Comparison of ENCODE assay signal across 1 cellular context in the genomic region with DNA sequence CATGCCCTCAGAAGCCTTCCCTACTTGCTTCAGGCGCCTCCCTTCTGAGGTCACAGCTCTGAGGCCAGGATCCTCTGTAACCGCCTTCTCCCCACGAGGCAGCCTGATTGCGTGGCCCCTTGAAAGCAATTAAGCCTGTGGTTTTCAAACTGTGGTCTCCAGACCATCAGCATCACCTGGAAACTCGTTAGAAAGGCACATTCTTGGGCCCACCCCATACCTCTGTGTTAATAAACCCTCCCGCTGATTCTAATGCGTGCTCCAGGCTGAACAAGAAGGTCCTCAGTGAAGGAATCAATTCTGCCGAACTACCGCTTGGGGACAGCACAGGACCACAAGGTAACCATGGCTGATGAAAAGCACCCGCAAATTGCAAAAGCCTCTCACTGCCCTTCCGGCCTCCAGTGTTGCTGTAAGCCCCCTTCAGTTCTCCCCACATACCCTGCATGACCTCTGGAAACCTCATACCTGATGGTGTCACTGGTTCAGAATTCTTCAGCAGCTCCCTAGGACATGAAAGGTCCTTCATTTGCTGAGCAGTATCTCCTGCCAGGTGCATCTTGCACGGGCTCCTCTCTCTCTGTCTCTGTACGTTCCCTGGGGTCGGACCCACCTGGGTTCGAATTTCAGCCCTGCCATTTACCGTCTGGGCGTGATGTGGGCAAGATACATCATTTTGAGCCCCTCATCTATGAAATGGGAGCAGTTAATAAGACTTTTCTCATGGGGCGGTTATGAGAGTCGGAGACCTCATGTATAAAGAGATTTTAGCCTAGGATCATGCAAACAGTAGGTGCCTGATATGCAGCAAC.
TF ChIP-seq lines count a peak whose summit lies in the region.

No MANE protein-coding gene starts in this region.

TF ChIP-seq in HepG2, 621 proteins besides CTCF, POLR2A, EP300 and RAD21 (continued from another document and continues in another):
- TF ChIP-seq EHMT2 (IDR thresholded peaks at IDR 0.05; ENCODE audit: borderline replicate concordance, low read depth, low read length) (no peak), ZFP36 (IDR thresholded peaks at IDR 0.05; ENCODE audit: borderline replicate concordance, low read depth, low read length, partially characterized antibody) (peak; percentile 70), ZNF7 (CRISPR knock-in tag; IDR thresholded peaks at IDR 0.05) (peak; percentile 77), ZC3H4 (CRISPR knock-in tag; IDR thresholded peaks at IDR 0.05; ENCODE audit: borderline replicate concordance) (peak; percentile 78; the same call in 1 of the 2 replicates), NFE2L1 (CRISPR knock-in tag; IDR thresholded peaks at IDR 0.05; ENCODE audit: borderline replicate concordance) (no peak), ADNP (CRISPR knock-in tag; IDR thresholded peaks at IDR 0.05) (no peak), TEAD3 (CRISPR knock-in tag; optimal IDR thresholded peaks at IDR 0.05; ENCODE audit: borderline replicate concordance) (peak; percentile 88), IRX3 (CRISPR knock-in tag; IDR thresholded peaks at IDR 0.05; ENCODE audit: borderline replicate concordance, low read depth) (no peak), SCMH1 (CRISPR knock-in tag; IDR thresholded peaks at IDR 0.05; ENCODE audit: borderline replicate concordance) (no peak), JDP2 (CRISPR knock-in tag; IDR thresholded peaks at IDR 0.05; ENCODE audit: borderline replicate concordance) (no peak), SP5 (CRISPR knock-in tag; IDR thresholded peaks at IDR 0.05; ENCODE audit: borderline replicate concordance, low read depth) (peak; percentile 57; the same call in 1 of the 2 replicates), MAFG (CRISPR knock-in tag; IDR thresholded peaks at IDR 0.05) (no peak), TEF (CRISPR knock-in tag; IDR thresholded peaks at IDR 0.05) (0 out of 2 replicates have a peak, but pooled peaks have one; percentile 14), ZNF318 (CRISPR knock-in tag; IDR thresholded peaks at IDR 0.05) (no peak), FOXJ3 (CRISPR knock-in tag; IDR thresholded peaks at IDR 0.05; ENCODE audit: borderline replicate concordance) (peak; percentile 86), PAF1 (CRISPR knock-in tag; IDR thresholded peaks at IDR 0.05) (no peak), HOXD1 (CRISPR knock-in tag; IDR thresholded peaks at IDR 0.05) (0 out of 2 replicates have a peak, but pooled peaks have one; percentile 33), NFYC (CRISPR knock-in tag; IDR thresholded peaks at IDR 0.05) (peak; percentile 50; the same call in 1 of the 2 replicates), FLYWCH1 (CRISPR knock-in tag; IDR thresholded peaks at IDR 0.05) (no peak), ZNF883 (CRISPR knock-in tag; IDR thresholded peaks at IDR 0.05; ENCODE audit: not compliant biosample characterization) (no peak), MNT (IDR thresholded peaks at IDR 0.05) (no peak), NFKBIZ (CRISPR knock-in tag; IDR thresholded peaks at IDR 0.05) (peak; percentile 97; the same call in 1 of the 2 replicates), MIER3 (CRISPR knock-in tag; IDR thresholded peaks at IDR 0.05; ENCODE audit: borderline replicate concordance) (peak; percentile 96), ZFP36L1 (CRISPR knock-in tag; IDR thresholded peaks at IDR 0.05) (peak; percentile 87; the same call in 1 of the 2 replicates), PHB2 (IDR thresholded peaks at IDR 0.05; ENCODE audit: partially characterized antibody) (no peak), MAZ (IDR thresholded peaks at IDR 0.05; ENCODE audit: borderline replicate concordance, low read depth, low read length) (no peak), MAZ (CRISPR knock-in tag; IDR thresholded peaks at IDR 0.05; ENCODE audit: low read depth) (peak; percentile 84; the same call in 1 of the 2 replicates)
- TF ChIP-seq, protein P1, sequence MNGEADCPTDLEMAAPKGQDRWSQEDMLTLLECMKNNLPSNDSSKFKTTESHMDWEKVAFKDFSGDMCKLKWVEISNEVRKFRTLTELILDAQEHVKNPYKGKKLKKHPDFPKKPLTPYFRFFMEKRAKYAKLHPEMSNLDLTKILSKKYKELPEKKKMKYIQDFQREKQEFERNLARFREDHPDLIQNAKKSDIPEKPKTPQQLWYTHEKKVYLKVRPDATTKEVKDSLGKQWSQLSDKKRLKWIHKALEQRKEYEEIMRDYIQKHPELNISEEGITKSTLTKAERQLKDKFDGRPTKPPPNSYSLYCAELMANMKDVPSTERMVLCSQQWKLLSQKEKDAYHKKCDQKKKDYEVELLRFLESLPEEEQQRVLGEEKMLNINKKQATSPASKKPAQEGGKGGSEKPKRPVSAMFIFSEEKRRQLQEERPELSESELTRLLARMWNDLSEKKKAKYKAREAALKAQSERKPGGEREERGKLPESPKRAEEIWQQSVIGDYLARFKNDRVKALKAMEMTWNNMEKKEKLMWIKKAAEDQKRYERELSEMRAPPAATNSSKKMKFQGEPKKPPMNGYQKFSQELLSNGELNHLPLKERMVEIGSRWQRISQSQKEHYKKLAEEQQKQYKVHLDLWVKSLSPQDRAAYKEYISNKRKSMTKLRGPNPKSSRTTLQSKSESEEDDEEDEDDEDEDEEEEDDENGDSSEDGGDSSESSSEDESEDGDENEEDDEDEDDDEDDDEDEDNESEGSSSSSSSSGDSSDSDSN (CRISPR knock-in tag; IDR thresholded peaks at IDR 0.05), result peak; percentile 79
- TF ChIP-seq, protein P2, sequence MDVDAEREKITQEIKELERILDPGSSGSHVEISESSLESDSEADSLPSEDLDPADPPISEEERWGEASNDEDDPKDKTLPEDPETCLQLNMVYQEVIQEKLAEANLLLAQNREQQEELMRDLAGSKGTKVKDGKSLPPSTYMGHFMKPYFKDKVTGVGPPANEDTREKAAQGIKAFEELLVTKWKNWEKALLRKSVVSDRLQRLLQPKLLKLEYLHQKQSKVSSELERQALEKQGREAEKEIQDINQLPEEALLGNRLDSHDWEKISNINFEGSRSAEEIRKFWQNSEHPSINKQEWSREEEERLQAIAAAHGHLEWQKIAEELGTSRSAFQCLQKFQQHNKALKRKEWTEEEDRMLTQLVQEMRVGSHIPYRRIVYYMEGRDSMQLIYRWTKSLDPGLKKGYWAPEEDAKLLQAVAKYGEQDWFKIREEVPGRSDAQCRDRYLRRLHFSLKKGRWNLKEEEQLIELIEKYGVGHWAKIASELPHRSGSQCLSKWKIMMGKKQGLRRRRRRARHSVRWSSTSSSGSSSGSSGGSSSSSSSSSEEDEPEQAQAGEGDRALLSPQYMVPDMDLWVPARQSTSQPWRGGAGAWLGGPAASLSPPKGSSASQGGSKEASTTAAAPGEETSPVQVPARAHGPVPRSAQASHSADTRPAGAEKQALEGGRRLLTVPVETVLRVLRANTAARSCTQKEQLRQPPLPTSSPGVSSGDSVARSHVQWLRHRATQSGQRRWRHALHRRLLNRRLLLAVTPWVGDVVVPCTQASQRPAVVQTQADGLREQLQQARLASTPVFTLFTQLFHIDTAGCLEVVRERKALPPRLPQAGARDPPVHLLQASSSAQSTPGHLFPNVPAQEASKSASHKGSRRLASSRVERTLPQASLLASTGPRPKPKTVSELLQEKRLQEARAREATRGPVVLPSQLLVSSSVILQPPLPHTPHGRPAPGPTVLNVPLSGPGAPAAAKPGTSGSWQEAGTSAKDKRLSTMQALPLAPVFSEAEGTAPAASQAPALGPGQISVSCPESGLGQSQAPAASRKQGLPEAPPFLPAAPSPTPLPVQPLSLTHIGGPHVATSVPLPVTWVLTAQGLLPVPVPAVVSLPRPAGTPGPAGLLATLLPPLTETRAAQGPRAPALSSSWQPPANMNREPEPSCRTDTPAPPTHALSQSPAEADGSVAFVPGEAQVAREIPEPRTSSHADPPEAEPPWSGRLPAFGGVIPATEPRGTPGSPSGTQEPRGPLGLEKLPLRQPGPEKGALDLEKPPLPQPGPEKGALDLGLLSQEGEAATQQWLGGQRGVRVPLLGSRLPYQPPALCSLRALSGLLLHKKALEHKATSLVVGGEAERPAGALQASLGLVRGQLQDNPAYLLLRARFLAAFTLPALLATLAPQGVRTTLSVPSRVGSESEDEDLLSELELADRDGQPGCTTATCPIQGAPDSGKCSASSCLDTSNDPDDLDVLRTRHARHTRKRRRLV (CRISPR knock-in tag; IDR thresholded peaks at IDR 0.05), result no peak
- TF ChIP-seq, protein P3, sequence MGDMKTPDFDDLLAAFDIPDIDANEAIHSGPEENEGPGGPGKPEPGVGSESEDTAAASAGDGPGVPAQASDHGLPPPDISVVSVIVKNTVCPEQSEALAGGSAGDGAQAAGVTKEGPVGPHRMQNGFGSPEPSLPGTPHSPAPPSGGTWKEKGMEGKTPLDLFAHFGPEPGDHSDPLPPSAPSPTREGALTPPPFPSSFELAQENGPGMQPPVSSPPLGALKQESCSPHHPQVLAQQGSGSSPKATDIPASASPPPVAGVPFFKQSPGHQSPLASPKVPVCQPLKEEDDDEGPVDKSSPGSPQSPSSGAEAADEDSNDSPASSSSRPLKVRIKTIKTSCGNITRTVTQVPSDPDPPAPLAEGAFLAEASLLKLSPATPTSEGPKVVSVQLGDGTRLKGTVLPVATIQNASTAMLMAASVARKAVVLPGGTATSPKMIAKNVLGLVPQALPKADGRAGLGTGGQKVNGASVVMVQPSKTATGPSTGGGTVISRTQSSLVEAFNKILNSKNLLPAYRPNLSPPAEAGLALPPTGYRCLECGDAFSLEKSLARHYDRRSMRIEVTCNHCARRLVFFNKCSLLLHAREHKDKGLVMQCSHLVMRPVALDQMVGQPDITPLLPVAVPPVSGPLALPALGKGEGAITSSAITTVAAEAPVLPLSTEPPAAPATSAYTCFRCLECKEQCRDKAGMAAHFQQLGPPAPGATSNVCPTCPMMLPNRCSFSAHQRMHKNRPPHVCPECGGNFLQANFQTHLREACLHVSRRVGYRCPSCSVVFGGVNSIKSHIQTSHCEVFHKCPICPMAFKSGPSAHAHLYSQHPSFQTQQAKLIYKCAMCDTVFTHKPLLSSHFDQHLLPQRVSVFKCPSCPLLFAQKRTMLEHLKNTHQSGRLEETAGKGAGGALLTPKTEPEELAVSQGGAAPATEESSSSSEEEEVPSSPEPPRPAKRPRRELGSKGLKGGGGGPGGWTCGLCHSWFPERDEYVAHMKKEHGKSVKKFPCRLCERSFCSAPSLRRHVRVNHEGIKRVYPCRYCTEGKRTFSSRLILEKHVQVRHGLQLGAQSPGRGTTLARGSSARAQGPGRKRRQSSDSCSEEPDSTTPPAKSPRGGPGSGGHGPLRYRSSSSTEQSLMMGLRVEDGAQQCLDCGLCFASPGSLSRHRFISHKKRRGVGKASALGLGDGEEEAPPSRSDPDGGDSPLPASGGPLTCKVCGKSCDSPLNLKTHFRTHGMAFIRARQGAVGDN (CRISPR knock-in tag; IDR thresholded peaks at IDR 0.05), result 0 out of 2 replicates have a peak, but pooled peaks have one; percentile 9
